8 cellular contexts compared by ENCODE assay signal in the genomic region with DNA sequence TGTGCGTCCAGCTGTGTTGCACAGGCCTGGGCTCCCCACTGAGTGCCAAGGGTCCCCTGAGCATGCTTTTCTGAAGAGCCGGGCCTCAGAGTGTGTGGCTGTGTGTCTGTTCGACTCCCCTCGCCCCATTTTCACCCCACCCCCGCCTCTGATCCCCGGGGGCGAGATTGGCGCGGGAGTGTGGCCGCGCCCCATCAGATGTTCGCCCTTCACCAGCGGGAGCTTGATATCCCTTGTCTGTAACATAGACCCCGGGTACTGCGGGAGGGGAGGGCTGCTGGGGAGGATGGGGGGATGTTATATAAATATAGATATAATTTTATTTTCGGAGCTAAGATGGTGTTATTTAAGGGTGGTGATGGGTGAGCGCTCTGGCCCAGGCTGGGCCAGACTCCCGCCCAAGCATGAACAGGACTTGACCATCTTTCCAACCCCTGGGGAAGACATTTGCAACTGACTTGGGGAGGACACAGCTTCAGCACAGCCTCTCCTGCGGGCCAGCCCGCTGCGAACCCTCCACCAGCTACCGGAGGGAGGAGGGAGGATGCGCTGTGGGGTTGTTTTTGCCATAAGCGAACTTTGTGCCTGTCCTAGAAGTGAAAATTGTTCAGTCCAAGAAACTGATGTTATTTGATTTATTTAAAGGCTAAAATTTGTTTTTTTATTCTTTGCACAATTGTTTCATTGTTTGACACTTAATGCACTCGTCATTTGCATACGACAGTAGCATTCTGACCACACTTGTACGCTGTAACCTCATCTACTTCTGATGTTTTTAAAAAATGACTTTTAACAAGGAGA.
A peak's percentile ranks its signal among the peaks of the same experiment; 100 is the strongest.
DNase-seq lines count a peak whose midpoint lies in the region; ATAC-seq lines count a peak whose summit lies in the region.

No MANE protein-coding gene starts in this region.

- peaks cover 13% of the 10 kb centered on the region for H3K4me1 Mint-ChIP-seq in stimulated activated memory B cell treated with anti-CD40 and anti-IgM and Interleukin-4, amounts not matched to agents 10 μg/mL and 1 μg/mL and 100 μg/mL, for 72 hours

- H3K36me3 Mint-ChIP-seq in stimulated activated memory B cell treated with anti-CD40 and anti-IgM and Interleukin-4, amounts not matched to agents 10 μg/mL and 1 μg/mL and 100 μg/mL, for 72 hours, result no peaks in the 10 kb centered on the region

- H3K27me3 Mint-ChIP-seq in stimulated activated memory B cell treated with anti-CD40 and anti-IgM and Interleukin-4, amounts not matched to agents 10 μg/mL and 1 μg/mL and 100 μg/mL, for 72 hours, result peaks cover 16% of the 10 kb centered on the region

- no peak for ATAC-seq in stimulated activated memory B cell treated with anti-CD40 and anti-IgM and Interleukin-4, amounts not matched to agents 10 μg/mL and 1 μg/mL and 100 μg/mL, for 72 hours
- no peak for ATAC-seq in GM21576 (IDR thresholded peaks at IDR 0.05; ENCODE audit: unreplicated experiment)

- peak overlapping the region; percentile 80 for H3K4me3 Mint-ChIP-seq in stimulated activated memory B cell treated with anti-CD40 and anti-IgM and Interleukin-4, amounts not matched to agents 10 μg/mL and 1 μg/mL and 100 μg/mL, for 72 hours

- H3K27ac Mint-ChIP-seq in stimulated activated memory B cell treated with anti-CD40 and anti-IgM and Interleukin-4, amounts not matched to agents 10 μg/mL and 1 μg/mL and 100 μg/mL, for 72 hours, result peak overlapping the region; percentile 79

- DNase-seq in activated effector memory CD4-positive, alpha-beta T cell treated with anti-CD3 and anti-CD28 coated beads, Interleukin-2, amount 50 U/mL, for 16 hours, result peak; percentile 38
- no peak for DNase-seq in activated effector memory CD4-positive, alpha-beta T cell treated with Interleukin-2 at 50 U/mL for 16 hours
- DNase-seq in astrocyte of the hippocampus (ENCODE audit: low read depth, low spot score) (peak; percentile 45), kidney glomerular epithelial cell (lab: John Stamatoyannopoulos, UW) (peak; percentile 27), GOT3 (lab: John Stamatoyannopoulos, UW) (no peak), NCI-H1930 (lab: John Stamatoyannopoulos, UW) (no peak)

- H3K9me3 Mint-ChIP-seq in stimulated activated memory B cell treated with anti-CD40 and anti-IgM and Interleukin-4, amounts not matched to agents 10 μg/mL and 1 μg/mL and 100 μg/mL, for 72 hours, result no peaks in the 10 kb centered on the region

Comparison
In these comparisons a context has a peak if more than half of its experiments do, and no peak if none do; other contexts are left out.
1. DNase-seq: peak in activated effector memory CD4-positive, alpha-beta T cell treated with anti-CD3 and anti-CD28 coated beads, Interleukin-2, amount 50 U/mL, for 16 hours (single experiment), astrocyte of the hippocampus (single experiment) and kidney glomerular epithelial cell (single experiment); none in activated effector memory CD4-positive, alpha-beta T cell treated with Interleukin-2 at 50 U/mL for 16 hours (single experiment), GOT3 (single experiment) and NCI-H1930 (0 of 2).